8 cellular contexts compared by ENCODE assay signal in the genomic region with DNA sequence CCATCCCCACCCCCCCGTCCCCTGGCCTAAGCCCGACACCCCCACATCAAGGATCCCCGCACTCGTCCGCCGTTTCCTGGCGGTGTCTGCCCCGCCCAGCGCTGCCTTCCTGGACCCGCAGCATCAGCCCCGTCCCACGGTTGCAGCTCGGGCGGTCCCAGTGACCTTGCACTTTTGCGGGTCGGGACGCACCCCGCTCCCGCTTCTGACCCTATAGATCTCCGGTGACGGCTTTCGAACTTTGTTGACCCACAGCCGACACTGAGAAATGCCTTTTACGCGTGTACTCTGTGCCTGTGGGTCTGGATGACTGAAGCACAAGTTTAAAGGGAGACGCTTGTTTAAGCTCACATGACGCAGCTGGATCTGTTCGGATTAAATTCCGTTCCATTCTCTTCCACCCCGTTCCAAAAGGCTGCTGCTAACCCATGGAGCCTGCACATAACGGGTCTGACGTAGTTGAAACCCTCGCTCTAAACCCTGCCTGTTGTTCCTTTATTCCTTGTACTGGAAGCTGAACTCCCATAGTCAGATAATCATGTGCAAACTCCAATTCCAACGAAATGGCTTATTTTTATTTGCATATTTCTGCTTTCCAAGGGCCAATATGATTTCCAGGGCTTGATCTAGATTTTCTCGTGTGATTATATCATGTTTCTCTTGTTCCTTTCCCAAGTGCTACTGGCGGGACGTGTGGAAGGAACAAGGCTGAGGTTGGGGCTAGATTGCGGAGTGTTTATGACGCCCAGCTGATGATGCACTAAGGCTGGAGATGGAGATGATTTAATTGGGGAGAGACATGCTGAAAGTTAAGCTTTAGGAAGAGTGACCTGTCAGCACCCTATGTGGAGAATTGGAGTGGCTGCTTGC. TPM values are rescaled to one million over a fixed set of nuclear protein-coding genes. Genes with fewer than 3 reads are reported as not detected.
DNase-seq lines count a peak whose midpoint lies in the region; ATAC-seq and TF ChIP-seq lines count a peak whose summit lies in the region.

No MANE protein-coding gene starts in this region.

- ATAC-seq in GM21528 (IDR thresholded peaks at IDR 0.05; ENCODE audit: low FRiP score, unreplicated experiment) = peak; percentile 21

- WGBS in testis, 2 donors = 3 to 7% methylated on average over 14 to 33 of the region's 39 CpGs

- H3K27me3 ChIP-seq in mucosa of stomach (ENCODE audit: control insufficient read depth, insufficient read depth, low read length) = no peaks in the 10 kb centered on the region
- H3K27me3 ChIP-seq in testis = no peaks in the 10 kb centered on the region

- H3K4me1 ChIP-seq in mucosa of stomach (ENCODE audit: control insufficient read depth, insufficient read depth, low read length) (peaks cover 15% of the 10 kb centered on the region), testis (peaks cover 7% of the 10 kb centered on the region)

- H3K9me3 ChIP-seq in mucosa of stomach (ENCODE audit: control insufficient read depth, low read length) = no peaks in the 10 kb centered on the region
- H3K9me3 ChIP-seq in testis = no peaks in the 10 kb centered on the region

- H3K9ac ChIP-seq in mucosa of stomach (ENCODE audit: low read length) = peak overlapping the region; percentile 55

- DNase-seq in LNCaP clone FGC (ENCODE audit: low read depth) (no peak), epithelial cell of proximal tubule (ENCODE audit: low read depth) (no peak), testis (no peak), 8988T (no peak)
- peak; percentile 67 for DNase-seq in activated CD8-positive, alpha-beta memory T cell treated with anti-CD3 and anti-CD28 coated beads, Interleukin-2, amount 50 U/mL, for 48 hours

- TF ChIP-seq POLR2A in testis (IDR thresholded peaks at IDR 0.05) = no peak

- H3K27ac ChIP-seq in C4-2B = peak overlapping the region; percentile 78
- peak overlapping the region; percentile 72 to 76 for H3K27ac ChIP-seq in testis

- no peak for TF ChIP-seq CTCF in C4-2B (conservative IDR thresholded peaks at IDR 0.05)
- TF ChIP-seq CTCF in LNCaP clone FGC (IDR thresholded peaks at IDR 0.05; ENCODE audit: control insufficient read depth, extremely low read depth, insufficient read depth) = no peak
- no peak for TF ChIP-seq CTCF in epithelial cell of proximal tubule (conservative IDR thresholded peaks at IDR 0.05; ENCODE audit: low read depth, low read length)
- no peak for TF ChIP-seq CTCF in testis (IDR thresholded peaks at IDR 0.05)

- intact Hi-C loops in testis (cut with DNase I; ENCODE audit: low total_unique reads) = no loop called here

- H3K36me3 ChIP-seq in mucosa of stomach (ENCODE audit: control insufficient read depth, insufficient read depth, low read length) (no peaks in the 10 kb centered on the region), testis (ENCODE audit: low read depth, missing control alignments) (no peaks in the 10 kb centered on the region)

- H3K4me3 ChIP-seq in LNCaP clone FGC (ENCODE audit: low read depth, low read length) (peak overlapping the region; percentile 79), epithelial cell of proximal tubule (ENCODE audit: low read depth, low read length) (peak overlapping the region; percentile 86), mucosa of stomach (ENCODE audit: low read length) (no peak overlapping the region), testis (peak overlapping the region; percentile 74 to 83)

RNA-seq across cellular contexts. Expression of gene FLYWCH1, which starts 0.8 kb away (rescaled TPM):
- 28.0 and 47.1 TPM in 2 replicates for total RNA-seq in epithelial cell of proximal tubule
- total RNA-seq in testis = 10 to 100 TPM; 26.7 to 31.0 TPM
- polyA plus RNA-seq in testis (ENCODE audit: insufficient read depth, low read depth, low replicate concordance) = 12.5 TPM

RNA-seq across cellular contexts. Expression of gene FLYWCH2, which starts 29.6 kb away (rescaled TPM):
- total RNA-seq in epithelial cell of proximal tubule (49.6 and 55.5 TPM in 2 replicates), testis (10 to 100 TPM; 96.1 to 96.5 TPM)
- polyA plus RNA-seq in testis (ENCODE audit: insufficient read depth, low read depth, low replicate concordance) = 42.3 TPM

RNA-seq across cellular contexts. Expression of gene KREMEN2, which starts 51.5 kb away (rescaled TPM):
- total RNA-seq in epithelial cell of proximal tubule = 0.72 and 4.2 TPM in 2 replicates
- 1 to 10 TPM; 1.7 TPM for total RNA-seq in testis
- 0.86 TPM for polyA plus RNA-seq in testis (ENCODE audit: insufficient read depth, low read depth, low replicate concordance)

RNA-seq across cellular contexts. Expression of gene PRSS22, which starts 54.6 kb away (rescaled TPM):
- 9.5 and 11.1 TPM in 2 replicates for total RNA-seq in epithelial cell of proximal tubule
- total RNA-seq in testis = not detected
- 0.38 TPM for polyA plus RNA-seq in testis (ENCODE audit: insufficient read depth, low read depth, low replicate concordance)

RNA-seq across cellular contexts. Expression of gene PAQR4, which starts 56.6 kb away (rescaled TPM):
- total RNA-seq in epithelial cell of proximal tubule = 33.4 and 36.0 TPM in 2 replicates
- total RNA-seq in testis = 1 to 10 TPM; 6.4 to 7.1 TPM
- polyA plus RNA-seq in testis (ENCODE audit: insufficient read depth, low read depth, low replicate concordance) = 6.2 TPM
